In genomic region chr12:49345840-49346658, GRCh38 we compare ENCODE assay signal across 7 cellular contexts. TPM values are rescaled to one million over a fixed set of nuclear protein-coding genes. Genes with fewer than 3 reads are reported as not detected.
A peak's percentile ranks its signal among the peaks of the same experiment; 100 is the strongest.
DNase-seq lines count a peak whose midpoint lies in the region; ATAC-seq and TF ChIP-seq lines count a peak whose summit lies in the region.

No MANE protein-coding gene starts in this region.

- TF ChIP-seq POLR2A in esophagus muscularis mucosa (IDR thresholded peaks at IDR 0.05; ENCODE audit: low read depth): no peak

- H3K4me1 ChIP-seq in DOHH2 (ENCODE audit: control insufficient read depth, low read length): peaks cover 58% of the 10 kb centered on the region
- peaks cover 52% of the 10 kb centered on the region for H3K4me1 ChIP-seq in Karpas-422 (ENCODE audit: low read length)
- peaks cover 58 to 65% (median 63%) of the 10 kb centered on the region in 4 donors for H3K4me1 ChIP-seq in esophagus muscularis mucosa
- peaks cover 28% of the 10 kb centered on the region for H3K4me1 ChIP-seq in rectal smooth muscle tissue (ENCODE audit: control insufficient read depth, insufficient read depth, low read length)

- H3K79me2 ChIP-seq in DOHH2 (ENCODE audit: control insufficient read depth, low read length): no peaks in the 10 kb centered on the region
- H3K79me2 ChIP-seq in Karpas-422 (ENCODE audit: low read length): no peaks in the 10 kb centered on the region

- peaks cover 7% of the 10 kb centered on the region; the same call in 1 of the 2 replicates for H3F3A ChIP-seq in DOHH2 (ENCODE audit: control insufficient read depth, insufficient read depth)

- intact Hi-C loops in esophagus muscularis mucosa (cut with DNase I): no loop called here

- TF ChIP-seq CTCF in DOHH2 (IDR thresholded peaks at IDR 0.05; ENCODE audit: low read depth, low read length, poor library complexity, severe bottlenecking) (no peak), esophagus muscularis mucosa (IDR thresholded peaks at IDR 0.05) (no peak)

- WGBS in esophagus muscularis mucosa: 6% methylated on average over 58 of the region's 60 CpGs

- no peak overlapping the region for H3K27ac ChIP-seq in DOHH2 (ENCODE audit: low read depth, low read length)
- no peak overlapping the region for H3K27ac ChIP-seq in Karpas-422 (ENCODE audit: low read length)
- H3K27ac ChIP-seq in esophagus muscularis mucosa (replicated peaks in 1 of 4): no peak overlapping the region
- H3K27ac ChIP-seq in rectal smooth muscle tissue (ENCODE audit: low read depth, low read length): no peak overlapping the region

- H3K27me3 ChIP-seq in DOHH2 (ENCODE audit: control insufficient read depth, low read length) (peaks cover 69% of the 10 kb centered on the region), Karpas-422 (ENCODE audit: low read length) (no peaks in the 10 kb centered on the region), esophagus muscularis mucosa (peaks cover 18 to 100% (median 66%) of the 10 kb centered on the region in 4 donors), rectal smooth muscle tissue (ENCODE audit: control insufficient read depth, insufficient read depth, low read length) (peaks cover 48% of the 10 kb centered on the region)

- TF ChIP-seq EP300 in esophagus muscularis mucosa (IDR thresholded peaks at IDR 0.05): no peak

- H2AFZ ChIP-seq in Karpas-422 (ENCODE audit: low read length): no peak overlapping the region

- H3K4me2 ChIP-seq in DOHH2 (ENCODE audit: low read length): peak overlapping the region; percentile 62
- peak overlapping the region; percentile 78 for H3K4me2 ChIP-seq in Karpas-422 (ENCODE audit: low read depth, low read length, poor library complexity, severe bottlenecking)

- H3K4me3 ChIP-seq in DOHH2 (ENCODE audit: low read length) (peak overlapping the region; percentile 52), Karpas-422 (ENCODE audit: low read length) (peak overlapping the region; percentile 62), esophagus muscularis mucosa (peak overlapping the region; percentile 44 to 60 (median 50)), rectal smooth muscle tissue (ENCODE audit: low read length) (peak overlapping the region; percentile 61)

- H3K9me3 ChIP-seq in DOHH2 (ENCODE audit: control insufficient read depth, insufficient read depth, low read length): no peaks in the 10 kb centered on the region
- H3K9me3 ChIP-seq in Karpas-422 (ENCODE audit: low read length): no peaks in the 10 kb centered on the region
- no peaks in the 10 kb centered on the region for H3K9me3 ChIP-seq in esophagus muscularis mucosa

- DNase-seq in Karpas-422: no peak
- no peak for DNase-seq in esophagus muscularis mucosa (ENCODE audit: extremely low spot score)
- no peak for DNase-seq in globus pallidus (ENCODE audit: low spot score)

- H4K20me1 ChIP-seq in DOHH2 (ENCODE audit: control insufficient read depth, insufficient read depth, low read depth, low read length): 0 out of 2 replicates have a peak, but pooled peaks cover 2% of the 10 kb centered on the region
- H4K20me1 ChIP-seq in Karpas-422 (ENCODE audit: insufficient read depth, low read depth, low read length): peaks cover 7% of the 10 kb centered on the region; the same call in 1 of the 2 replicates

- ATAC-seq in HG03354 (IDR thresholded peaks at IDR 0.05; ENCODE audit: poor library complexity, severe bottlenecking, unreplicated experiment) (no peak), HG03025 (IDR thresholded peaks at IDR 0.05; ENCODE audit: low FRiP score, unreplicated experiment) (no peak)

- H3K36me3 ChIP-seq in DOHH2 (ENCODE audit: control insufficient read depth, low read length) (no peaks in the 10 kb centered on the region), Karpas-422 (ENCODE audit: insufficient read depth, low read length) (no peaks in the 10 kb centered on the region), esophagus muscularis mucosa (no peaks in the 10 kb centered on the region), rectal smooth muscle tissue (ENCODE audit: control insufficient read depth, insufficient read depth, low read length) (no peaks in the 10 kb centered on the region)

- H3K9ac ChIP-seq in Karpas-422 (ENCODE audit: low read length) (peak overlapping the region; percentile 50), rectal smooth muscle tissue (ENCODE audit: low read length) (no peak overlapping the region)

- H3K9me2 ChIP-seq in DOHH2 (replicated peaks; ENCODE audit: control insufficient read depth, low read length) (no peaks in the 10 kb centered on the region), Karpas-422 (replicated peaks; ENCODE audit: insufficient read depth, low read length) (no peaks in the 10 kb centered on the region)

RNA-seq across cellular contexts. Expression of gene DNAJC22, which starts 0.6 kb away (rescaled TPM):
- not detected in 2 replicates for total RNA-seq in Karpas-422 (2014; rRNA removed; shearing (Covaris generic); ENCODE audit: low replicate concordance)
- under 1 TPM in 3 of 4 donors, not detected in 1; 0.17 to 0.34 (median 0.26) TPM for total RNA-seq in esophagus muscularis mucosa

RNA-seq across cellular contexts. Expression of gene C1QL4, which starts 9.1 kb away (rescaled TPM):
- not detected in 2 replicates for total RNA-seq in Karpas-422 (2014; rRNA removed; shearing (Covaris generic); ENCODE audit: low replicate concordance)
- not detected for total RNA-seq in esophagus muscularis mucosa

RNA-seq across cellular contexts. Expression of gene SPATS2, which starts 21.2 kb away (rescaled TPM):
- 43.5 and 50.7 TPM in 2 replicates for total RNA-seq in Karpas-422 (2014; rRNA removed; shearing (Covaris generic); ENCODE audit: low replicate concordance)
- 10 to 100 TPM in 3 of 4 donors, 1 to 10 TPM in 1; 9.5 to 16.6 (median 11.5) TPM for total RNA-seq in esophagus muscularis mucosa

RNA-seq across cellular contexts. Expression of gene TROAP, which starts 23.0 kb away (rescaled TPM):
- 20.2 and 58.2 TPM in 2 replicates for total RNA-seq in Karpas-422 (2014; rRNA removed; shearing (Covaris generic); ENCODE audit: low replicate concordance)
- total RNA-seq in esophagus muscularis mucosa: under 1 TPM in 2 of 4 donors, not detected in 2; 0.26 to 0.80 TPM

RNA-seq across cellular contexts. Expression of gene PRPH, which starts 51.1 kb away (rescaled TPM):
- total RNA-seq in Karpas-422 (2014; rRNA removed; shearing (Covaris generic); ENCODE audit: low replicate concordance): 0.52 TPM in 1 of 2 replicates, not detected in the other
- 10 to 100 TPM in 3 of 4 donors, 1 to 10 TPM in 1; 9.9 to 24.5 (median 10.4) TPM for total RNA-seq in esophagus muscularis mucosa
